ENCODE assay signal across 12 cellular contexts in the genomic region with DNA sequence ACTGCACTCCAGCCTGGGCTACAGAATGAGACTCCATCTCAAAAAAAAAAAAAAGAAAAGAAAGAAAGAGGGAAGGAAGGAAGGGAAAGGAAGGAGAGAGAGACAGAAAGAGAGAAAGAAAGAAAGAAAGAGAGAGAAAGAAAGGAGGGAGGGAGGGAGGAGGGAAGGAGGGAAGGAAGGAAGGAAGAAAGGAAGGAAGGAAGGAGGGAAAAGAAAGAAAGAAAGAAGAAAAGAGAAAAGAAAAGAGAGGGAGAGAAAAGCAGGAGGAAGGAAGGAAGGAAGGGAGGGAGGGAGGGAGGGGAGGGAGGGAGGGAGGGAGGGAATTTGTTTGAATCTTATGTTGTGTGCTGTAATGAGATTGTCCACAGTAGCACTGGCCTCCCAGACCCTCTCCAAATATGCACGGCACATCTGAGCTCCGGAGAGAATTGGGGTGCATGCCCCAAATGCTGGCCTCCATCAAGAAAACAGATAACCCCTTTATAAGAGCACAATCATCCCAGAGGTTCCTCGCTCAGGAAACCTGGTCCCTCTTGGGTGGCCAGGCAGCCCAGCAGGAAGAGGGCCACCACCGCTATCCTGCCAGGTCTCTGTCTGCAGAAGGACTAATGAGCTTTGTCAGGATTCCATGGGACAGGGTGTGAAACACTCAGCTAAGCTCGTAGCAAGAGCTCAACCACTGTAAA. TPM values are rescaled to one million over a fixed set of nuclear protein-coding genes. Genes with fewer than 3 reads are reported as not detected.
A peak's percentile ranks its signal among the peaks of the same experiment; 100 is the strongest.
DNase-seq lines count a peak whose midpoint lies in the region; ATAC-seq, FAIRE-seq and TF ChIP-seq lines count a peak whose summit lies in the region.
"Had no signal": no experiment of that assay in that cellular context is flagged by ENCODE, and none has a peak within 500 bp of the region (broad histone marks: within the 10 kb centered on the region; RNA-seq: fewer than 3 reads in every experiment).

No MANE protein-coding gene starts in this region.

- H3K36me3 Mint-ChIP-seq in CD4-positive, alpha-beta T cell (ENCODE audit: low read depth) = no peaks in the 10 kb centered on the region
- H3K36me3 Mint-ChIP-seq in natural killer cell = no peaks in the 10 kb centered on the region

- no peak for TF ChIP-seq CTCF in CD4-positive, alpha-beta T cell (IDR thresholded peaks at IDR 0.05)
- TF ChIP-seq CTCF in HCT116 (IDR thresholded peaks at IDR 0.05 in 2 of 3, conservative IDR thresholded peaks at IDR 0.05 in 1 of 3; ENCODE audit: borderline replicate concordance in 1 of 3, insufficient read depth in 1 of 3, low read depth in 2 of 3, low read length in 2 of 3) (no peak), GM12878 (IDR thresholded peaks at IDR 0.05 in 2 of 3, conservative IDR thresholded peaks at IDR 0.05 in 1 of 3; ENCODE audit: control insufficient read depth in 2 of 3, extremely low read depth in 1 of 3, insufficient read depth in 1 of 3, low read depth in 3 of 3, low read length in 3 of 3) (no peak), natural killer cell (IDR thresholded peaks at IDR 0.05) (no peak)

- peak overlapping the region; percentile 87 for H3K27ac Mint-ChIP-seq in CD4-positive, alpha-beta T cell
- peak overlapping the region; percentile 92 for H3K27ac Mint-ChIP-seq in natural killer cell

- FAIRE-seq in GM12878 (lab: Jason Lieb, UNC) = no peak
- FAIRE-seq: colon had no signal

- no peak overlapping the region for H3K4me3 Mint-ChIP-seq in CD4-positive, alpha-beta T cell
- peak overlapping the region; percentile 88 for H3K4me3 Mint-ChIP-seq in natural killer cell

- SMC1A ChIA-PET in GM12878 (lab: Charles Lee; ENCODE audit: uncharacterized antibody, unreplicated experiment) = interaction anchor here (1.0 to 7.5 kb wide), 6 partner anchors 10 to 1076 kb away, joined by 3 to 122 read pairs (median 30); a partner anchor contains a TSS

- H3K9me3 ChIP-seq in CD4-positive, alpha-beta T cell (ENCODE audit: control insufficient read depth, low read length) = no peaks in the 10 kb centered on the region
- H3K9me3 ChIP-seq in HCT116 (ENCODE audit: control insufficient read depth in 1 of 2, insufficient read depth in 1 of 2, low read depth in 1 of 2, low read length in 2 of 2) (peaks cover 0 to 5% of the 10 kb centered on the region in 2 experiments; a peak in 1 of 4 replicates), GM12878 (replicated peaks; ENCODE audit: control insufficient read depth, insufficient read depth, low read length) (no peaks in the 10 kb centered on the region; the same call in 2 of the 3 replicates)
- H3K9me3 ChIP-seq: mucosa of descending colon had no signal

- no peak overlapping the region for H3K4me3 ChIP-seq in HCT116 (replicated peaks in 1 of 2; ENCODE audit: low read depth in 1 of 2, low read length in 2 of 2)
- H3K4me3 ChIP-seq in GM12878 = no peak overlapping the region
- H3K4me3 ChIP-seq: HAP-1, mucosa of descending colon had no signal

- H3K9me3 Mint-ChIP-seq in CD4-positive, alpha-beta T cell = no peaks in the 10 kb centered on the region
- H3K9me3 Mint-ChIP-seq in natural killer cell = no peaks in the 10 kb centered on the region

- H2AFZ ChIP-seq in HCT116 (ENCODE audit: low read depth, low read length, poor library complexity, severe bottlenecking) (no peak overlapping the region), GM12878 (ENCODE audit: control insufficient read depth, low read depth, low read length) (no peak overlapping the region)

- POLR2A ChIA-PET in CD4-positive, alpha-beta T cell (lab: Charles Lee) = interaction anchor here (1.4 to 6.7 kb wide), 7 partner anchors 10 to 861 kb away, joined by 3 to 373 read pairs (median 9); a partner anchor contains a TSS
- POLR2A ChIA-PET in HCT116 (lab: Charles Lee) (interaction anchor here (2.0 to 5.7 kb wide), 3 partner anchors 9 to 14 kb away, joined by 6 to 112 read pairs (median 17); a partner anchor contains a TSS), GM12878 (lab: Charles Lee) (interaction anchor here (0.7 to 7.3 kb wide), 8 partner anchors 10 to 185 kb away, joined by 3 to 177 read pairs (median 4); a partner anchor contains a TSS)

- WGBS in GM12878 (ENCODE audit: insufficient coverage, insufficient replicate concordance, low lambda C conversion rate, missing lambda C conversion rate) = 74% methylated on average over 5 of the region's 5 CpGs

- peaks cover 20% of the 10 kb centered on the region for H3K4me1 Mint-ChIP-seq in CD4-positive, alpha-beta T cell (ENCODE audit: low read depth)
- peaks cover 17 to 22% of the 10 kb centered on the region in 2 donors for H3K4me1 Mint-ChIP-seq in natural killer cell

- no peaks in the 10 kb centered on the region for H3K79me2 ChIP-seq in HCT116 (ENCODE audit: insufficient read depth, low read length)
- H3K79me2 ChIP-seq in GM12878 (ENCODE audit: control insufficient read depth, insufficient read depth, low read length) = no peaks in the 10 kb centered on the region

- H3K27ac ChIP-seq in CD4-positive, alpha-beta T cell (ENCODE audit: low read depth, low read length) = peak overlapping the region; percentile 73
- H3K27ac ChIP-seq in HCT116 (ENCODE audit: low read depth, low read length) = no peak overlapping the region
- peak overlapping the region; percentile 88; the same call in 1 of the 2 replicates for H3K27ac ChIP-seq in GM12878 (ENCODE audit: control insufficient read depth, insufficient read depth)

- H3K4me2 ChIP-seq in HCT116 (ENCODE audit: low read length) (peak overlapping the region; percentile 57; the same call in 1 of the 2 replicates), GM12878 (ENCODE audit: control insufficient read depth, insufficient read depth) (no peak overlapping the region; the same call in 1 of the 2 replicates)

- TF ChIP-seq EP300 in GM12878 (IDR thresholded peaks at IDR 0.05; ENCODE audit: borderline replicate concordance in 1 of 2, control insufficient read depth in 1 of 2, low read depth in 2 of 2, low read length in 2 of 2) = no peak

- TF ChIP-seq RAD21 in HCT116 (IDR thresholded peaks at IDR 0.05; ENCODE audit: low read depth) = no peak
- TF ChIP-seq RAD21 in GM12878 (IDR thresholded peaks at IDR 0.05; ENCODE audit: insufficient read depth, low read depth, low read length) = no peak

- no peaks in the 10 kb centered on the region for H3K27me3 Mint-ChIP-seq in CD4-positive, alpha-beta T cell
- no peaks in the 10 kb centered on the region for H3K27me3 Mint-ChIP-seq in natural killer cell (ENCODE audit: low read depth in 2 of 2)

- no peak for TF ChIP-seq POLR2A in HCT116 (IDR thresholded peaks at IDR 0.05; ENCODE audit: borderline replicate concordance, extremely low read depth, insufficient read depth, insufficient read length)
- no peak for TF ChIP-seq POLR2A in GM12878 (IDR thresholded peaks at IDR 0.05; ENCODE audit: low read depth, low read length)

- peaks cover 8 to 18% of the 10 kb centered on the region in 2 experiments for H3K4me1 ChIP-seq in HCT116 (ENCODE audit: control insufficient read depth in 1 of 2, insufficient read depth in 2 of 2, low read length in 2 of 2)
- H3K4me1 ChIP-seq in GM12878 (ENCODE audit: control insufficient read depth, insufficient read depth, low read length) = peaks cover 7% of the 10 kb centered on the region

- BruUV-seq in HCT116 (replicated peaks; lab: Mats Ljungman, UMichigan) (no TSS peak), GM12878 (replicated peaks; lab: Mats Ljungman, UMichigan) (no TSS peak)

- H3K9ac ChIP-seq in HCT116 (ENCODE audit: low read length) = no peak overlapping the region
- no peak overlapping the region for H3K9ac ChIP-seq in GM12878 (ENCODE audit: control insufficient read depth, insufficient read depth, low read length)

- no peak for ATAC-seq in CD4-positive, alpha-beta T cell (ENCODE audit: poor library complexity)
- no peak for ATAC-seq in HCT116
- no peak for ATAC-seq in GM12878
- no peak for ATAC-seq in natural killer cell

- H4K20me1 ChIP-seq in HCT116 (ENCODE audit: insufficient read depth) = no peaks in the 10 kb centered on the region
- H4K20me1 ChIP-seq in GM12878 (ENCODE audit: control insufficient read depth, insufficient read depth) = no peaks in the 10 kb centered on the region

- CTCF ChIA-PET in CD4-positive, alpha-beta T cell (lab: Charles Lee) = interaction anchor here (0.9 to 4.2 kb wide), 6 partner anchors 10 to 131 kb away, joined by 3 to 77 read pairs (median 18); a partner anchor contains a TSS
- CTCF ChIA-PET in HCT116 (lab: Charles Lee) (interaction anchor here (1.0 to 4.6 kb wide), 3 partner anchors 12 to 107 kb away, joined by 3 to 15 read pairs (median 3); a partner anchor contains a TSS), GM12878 (lab: Yijun Ruan, JAX) (interaction anchor here (0.8 to 9.5 kb wide), 7 partner anchors 12 to 1055 kb away, joined by 3 to 265 read pairs (median 12); a partner anchor contains a TSS)

- intact Hi-C loops in CD4-positive, alpha-beta T cell (cut with DNase I, micrococcal nuclease) = loop anchor here (1.0 to 10.0 kb wide), 2 partner anchors 8 to 1035 kb away; a partner anchor contains a TSS
- intact Hi-C loops in HCT116 (cut with micrococcal nuclease) = no loop called here
- intact Hi-C loops in GM12878 (cut with micrococcal nuclease; ENCODE audit: unreplicated experiment) = loop anchor here (1.0 kb wide), 1 partner anchor 8 kb away; a partner anchor contains a TSS
- intact Hi-C loops in natural killer cell (cut with micrococcal nuclease) = loop anchor here (1.0 kb wide), 2 partner anchors 8 to 13 kb away; a partner anchor contains a TSS

- H3K36me3 ChIP-seq in HCT116 (ENCODE audit: control insufficient read depth in 1 of 2, insufficient read depth in 2 of 2, low read length in 2 of 2) = no peaks in the 10 kb centered on the region
- no peaks in the 10 kb centered on the region for H3K36me3 ChIP-seq in GM12878 (ENCODE audit: control insufficient read depth in 2 of 2, insufficient read depth in 2 of 2, low read length in 1 of 2)
- H3K36me3 ChIP-seq: HAP-1 had no signal

- no peak for DNase-seq in CD4-positive, alpha-beta T cell
- DNase-seq in HCT116 (ENCODE audit: low read depth, low spot score) (no peak), GM12878 (ENCODE audit: low read depth, low spot score) (no peak), natural killer cell (no peak), DMS79 (lab: John Stamatoyannopoulos, UW) (no peak), NCI-H1694 (lab: John Stamatoyannopoulos, UW) (no peak), NCI-H2081 treated with DMSO at 0.1 percent for 48 hours (lab: John Stamatoyannopoulos, UW) (no peak)

- no peaks in the 10 kb centered on the region for H3K9me2 ChIP-seq in HCT116 (ENCODE audit: insufficient read depth)

- in situ Hi-C loops in GM12878 (cut with MboI) = loop anchor here (10.0 to 25.0 kb wide), 3 partner anchors 1355 to 1682 kb away; a partner anchor contains a TSS

- H3K27me3 ChIP-seq in CD4-positive, alpha-beta T cell (ENCODE audit: control insufficient read depth, insufficient read depth, low read length) = no peaks in the 10 kb centered on the region
- H3K27me3 ChIP-seq in HCT116 (ENCODE audit: insufficient read depth, low read length) = no peaks in the 10 kb centered on the region
- H3K27me3 ChIP-seq in GM12878 (replicated peaks in 1 of 2; ENCODE audit: control insufficient read depth in 2 of 2, insufficient read depth in 2 of 2, low read length in 1 of 2) = no peaks in the 10 kb centered on the region

- RAD21 ChIA-PET in HCT116 (lab: Charles Lee; ENCODE audit: low non-redundant PET in 1 of 2, low total read pairs in 2 of 2, uncharacterized antibody in 2 of 2, unreplicated experiment in 2 of 2) (no interaction called here), GM12878 (lab: Charles Lee; ENCODE audit: unreplicated experiment) (interaction anchor here (0.6 to 6.5 kb wide), 7 partner anchors 9 to 25 kb away, joined by 3 to 105 read pairs (median 12); a partner anchor contains a TSS)

RNA-seq across cellular contexts. Expression of a gene that starts 8.8 kb away (rescaled TPM):
- 1,000 to 10,000 TPM; 3,351 to 3,391 TPM for total RNA-seq in CD4-positive, alpha-beta T cell
- 1,082 TPM for total RNA-seq in HCT116 (2021; ENCODE audit: unreplicated experiment)
- 1,232 and 1,393 TPM in 2 replicates for polyA plus RNA-seq in HCT116 (2012)
- total RNA-seq in GM12878 (2013; cell fraction: nucleolus; rRNA removed) = 163 and 168 TPM in 2 replicates
- 51.0 and 52.6 TPM in 2 replicates for total RNA-seq in GM12878 (2014; rRNA removed)
- 39.4 and 46.7 TPM in 2 replicates for total RNA-seq in GM12878 (2014; rRNA removed; fragmentation: Illumina TruSeq; extraction: Trizol)
- 594 and 609 TPM in 2 replicates for total RNA-seq in GM12878 (2021)
- polyA plus RNA-seq in GM12878 (2011; ENCODE audit: low read depth) = 318 TPM
- polyA plus RNA-seq in GM12878 (2011; rRNA removed) = 367 TPM in 2 replicates
- polyA plus RNA-seq in GM12878 (2011; cell fraction: cytosol; rRNA removed) = 104 and 156 TPM in 2 replicates
- 149 and 225 TPM in 2 replicates for polyA plus RNA-seq in GM12878 (2011; cell fraction: nucleus; rRNA removed)
- polyA plus RNA-seq in GM12878 (2012) = 834 and 1,158 TPM in 2 replicates
- polyA plus RNA-seq in GM12878 (2014; fragmentation: Illumina TruSeq; extraction: Trizol) = 325 and 382 TPM in 2 replicates
- polyA plus RNA-seq in GM12878 (2014; fragmentation: Nextera tagmentation; extraction: Ambion mirVana) = 100 to 1,000 TPM; 670 to 687 TPM
- 144 and 168 TPM in 2 replicates for polyA plus RNA-seq in GM12878 (2014; rRNA removed)
- 100 to 1,000 TPM; 776 to 815 TPM for polyA plus RNA-seq in GM12878 (2016; fragmentation: Nextera tagmentation; extraction: Ambion mirVana)
- polyA minus RNA-seq in GM12878 (2011; rRNA and poly(A)+ RNA removed) = 85.1 and 108 TPM in 2 replicates
- 86.3 and 100 TPM in 2 replicates for polyA minus RNA-seq in GM12878 (2011; cell fraction: cytosol; rRNA and poly(A)+ RNA removed)
- 136 and 167 TPM in 2 replicates for polyA minus RNA-seq in GM12878 (2011; cell fraction: nucleus; rRNA and poly(A)+ RNA removed)
- total RNA-seq in natural killer cell = 1,000 to 10,000 TPM; 2,034 to 2,368 (median 2,279) TPM

RNA-seq across cellular contexts. Expression of a gene that starts 32.2 kb away (rescaled TPM):
- total RNA-seq in CD4-positive, alpha-beta T cell = not detected
- not detected for total RNA-seq in HCT116 (2021; ENCODE audit: unreplicated experiment)
- 0.21 TPM in 1 of 2 replicates, not detected in the other for polyA plus RNA-seq in HCT116 (2012)
- total RNA-seq in GM12878 (2013; cell fraction: nucleolus; rRNA removed) = not detected in 2 replicates
- total RNA-seq in GM12878 (2014; rRNA removed) = not detected in 2 replicates
- not detected in 2 replicates for total RNA-seq in GM12878 (2014; rRNA removed; fragmentation: Illumina TruSeq; extraction: Trizol)
- not detected in 2 replicates for total RNA-seq in GM12878 (2021)
- not detected for polyA plus RNA-seq in GM12878 (2011; ENCODE audit: low read depth)
- polyA plus RNA-seq in GM12878 (2011; rRNA removed) = not detected in 2 replicates
- polyA plus RNA-seq in GM12878 (2011; cell fraction: cytosol; rRNA removed) = not detected in 2 replicates
- polyA plus RNA-seq in GM12878 (2011; cell fraction: nucleus; rRNA removed) = not detected in 2 replicates
- not detected in 2 replicates for polyA plus RNA-seq in GM12878 (2012)
- not detected in 2 replicates for polyA plus RNA-seq in GM12878 (2014; fragmentation: Illumina TruSeq; extraction: Trizol)
- polyA plus RNA-seq in GM12878 (2014; fragmentation: Nextera tagmentation; extraction: Ambion mirVana) = not detected
- not detected in 2 replicates for polyA plus RNA-seq in GM12878 (2014; rRNA removed)
- not detected for polyA plus RNA-seq in GM12878 (2016; fragmentation: Nextera tagmentation; extraction: Ambion mirVana)
- polyA minus RNA-seq in GM12878 (2011; rRNA and poly(A)+ RNA removed) = not detected in 2 replicates
- not detected in 2 replicates for polyA minus RNA-seq in GM12878 (2011; cell fraction: cytosol; rRNA and poly(A)+ RNA removed)
- not detected in 2 replicates for polyA minus RNA-seq in GM12878 (2011; cell fraction: nucleus; rRNA and poly(A)+ RNA removed)
- total RNA-seq in natural killer cell = not detected
- total RNA-seq: mucosa of descending colon; pulmonary artery endothelial cell; T-helper 1 cell treated with Interleukin-12 subunit alpha and Interleukin-12 subunit beta and Interleukin-4 antibody, amounts not matched to agents 30 ng/mL and 1 ng/mL, for 36 hours had no signal

RNA-seq across cellular contexts. Expression of a gene that starts 54.6 kb away (rescaled TPM):
- total RNA-seq in CD4-positive, alpha-beta T cell = under 1 TPM in 1 of 2 experiments, not detected in 1; 0.11 TPM
- total RNA-seq in HCT116 (2021; ENCODE audit: unreplicated experiment) (3.4 TPM), GM12878 (2014; rRNA removed) (not detected in 2 replicates), GM12878 (2014; rRNA removed; fragmentation: Illumina TruSeq; extraction: Trizol) (not detected in 2 replicates), GM12878 (2021) (not detected in 2 replicates), natural killer cell (not detected)
- polyA plus RNA-seq in HCT116 (2012) = 2.1 and 3.8 TPM in 2 replicates
- total RNA-seq in GM12878 (2013; cell fraction: nucleolus; rRNA removed) = not detected in 2 replicates
- not detected for polyA plus RNA-seq in GM12878 (2011; ENCODE audit: low read depth)
- polyA plus RNA-seq in GM12878 (2011; rRNA removed) (not detected in 2 replicates), GM12878 (2014; fragmentation: Illumina TruSeq; extraction: Trizol) (not detected in 2 replicates), GM12878 (2014; fragmentation: Nextera tagmentation; extraction: Ambion mirVana) (not detected), GM12878 (2014; rRNA removed) (not detected in 2 replicates), GM12878 (2016; fragmentation: Nextera tagmentation; extraction: Ambion mirVana) (not detected)
- polyA plus RNA-seq in GM12878 (2011; cell fraction: cytosol; rRNA removed) = not detected in 2 replicates
- 0.03 and 0.04 TPM in 2 replicates for polyA plus RNA-seq in GM12878 (2011; cell fraction: nucleus; rRNA removed)
- polyA plus RNA-seq in GM12878 (2012) = 0.11 TPM in 1 of 2 replicates, not detected in the other
- 0.07 TPM in 1 of 2 replicates, not detected in the other for polyA minus RNA-seq in GM12878 (2011; rRNA and poly(A)+ RNA removed)
- not detected in 2 replicates for polyA minus RNA-seq in GM12878 (2011; cell fraction: cytosol; rRNA and poly(A)+ RNA removed)
- polyA minus RNA-seq in GM12878 (2011; cell fraction: nucleus; rRNA and poly(A)+ RNA removed) = not detected in 2 replicates

RNA-seq across cellular contexts. Expression of a gene that starts 55.5 kb away (rescaled TPM):
- total RNA-seq in CD4-positive, alpha-beta T cell = not detected
- total RNA-seq in HCT116 (2021; ENCODE audit: unreplicated experiment) = not detected
- 0.20 and 0.25 TPM in 2 replicates for polyA plus RNA-seq in HCT116 (2012)
- total RNA-seq in GM12878 (2013; cell fraction: nucleolus; rRNA removed) = 0.98 TPM in 1 of 2 replicates, not detected in the other
- 1.4 and 3.7 TPM in 2 replicates for total RNA-seq in GM12878 (2014; rRNA removed)
- 2.4 and 2.7 TPM in 2 replicates for total RNA-seq in GM12878 (2014; rRNA removed; fragmentation: Illumina TruSeq; extraction: Trizol)
- total RNA-seq in GM12878 (2021) = 2.4 and 2.7 TPM in 2 replicates
- 1.4 TPM for polyA plus RNA-seq in GM12878 (2011; ENCODE audit: low read depth)
- 13.5 and 30.0 TPM in 2 replicates for polyA plus RNA-seq in GM12878 (2011; rRNA removed)
- 36.6 and 56.3 TPM in 2 replicates for polyA plus RNA-seq in GM12878 (2011; cell fraction: cytosol; rRNA removed)
- 28.1 and 30.4 TPM in 2 replicates for polyA plus RNA-seq in GM12878 (2011; cell fraction: nucleus; rRNA removed)
- polyA plus RNA-seq in GM12878 (2012) = 2.2 and 2.3 TPM in 2 replicates
- 1.9 TPM in 1 of 2 replicates, not detected in the other for polyA plus RNA-seq in GM12878 (2014; fragmentation: Illumina TruSeq; extraction: Trizol)
- polyA plus RNA-seq in GM12878 (2014; fragmentation: Nextera tagmentation; extraction: Ambion mirVana) = 1 to 10 TPM in 1 of 2 experiments, under 1 TPM in 1; 0.47 to 1.4 TPM
- 4.0 and 6.3 TPM in 2 replicates for polyA plus RNA-seq in GM12878 (2014; rRNA removed)
- polyA plus RNA-seq in GM12878 (2016; fragmentation: Nextera tagmentation; extraction: Ambion mirVana) = 1 to 10 TPM; 4.2 to 5.5 TPM
- 12.3 and 14.0 TPM in 2 replicates for polyA minus RNA-seq in GM12878 (2011; rRNA and poly(A)+ RNA removed)
- 32.6 and 47.8 TPM in 2 replicates for polyA minus RNA-seq in GM12878 (2011; cell fraction: cytosol; rRNA and poly(A)+ RNA removed)
- 3.9 and 9.0 TPM in 2 replicates for polyA minus RNA-seq in GM12878 (2011; cell fraction: nucleus; rRNA and poly(A)+ RNA removed)
- total RNA-seq in natural killer cell = not detected
